29 cellular contexts compared by ENCODE assay signal in genomic region chr5:68838157-68838718, GRCh38.
"Had no signal": no experiment of that assay in that cellular context is flagged by ENCODE, and none has a peak within 500 bp of the region (broad histone marks: within the 10 kb centered on the region; RNA-seq: fewer than 3 reads in every experiment).

No MANE protein-coding gene starts in this region.

- H3K4me1 ChIP-seq: heart left ventricle, lower lobe of right lung, pancreas, tibial nerve, uterus had no signal

- H3K9me3 ChIP-seq: heart left ventricle, lower lobe of right lung, neutrophil, pancreas, prostate gland, sigmoid colon, tibial nerve, uterus had no signal

- H3K4me3 ChIP-seq: heart left ventricle, lower lobe of right lung, pancreas, prostate gland, sigmoid colon, tibial nerve, uterus had no signal

- H3K27ac ChIP-seq: heart left ventricle, lower lobe of right lung, neutrophil, pancreas, prostate gland, sigmoid colon, uterus had no signal

- H3K36me3 Mint-ChIP-seq: activated naive CD4-positive, alpha-beta T cell treated with anti-CD3 and anti-CD28 coated beads, Interleukin-2, amount 50 U/mL, for 24 hours had no signal

- H3K9me3 Mint-ChIP-seq: activated CD4-positive, alpha-beta T cell treated with anti-CD3 and anti-CD28 coated beads, Interleukin-2, amount 10 ng/mL, durations not matched to agents 7 days and 5 days; activated naive CD4-positive, alpha-beta T cell treated with anti-CD3 and anti-CD28 coated beads, Interleukin-2, amount 50 U/mL, for 24 hours; activated naive CD8-positive, alpha-beta T cell treated with anti-CD3 and anti-CD28 coated beads, Interleukin-2, amount 50 U/mL, for 24 hours; activated T-cell treated with anti-CD3 and anti-CD28 coated beads, Interleukin-2, amount 50 U/mL, for 4 hours; activated T-helper 17 cell treated with anti-CD3 and anti-CD28 coated beads, Interleukin-2, amount 50 U/mL, for 72 hours; nephron; stimulated activated naive B cell treated with anti-CD40 and anti-IgM and Interleukin-4, amounts not matched to agents 10 μg/mL and 1 μg/mL and 100 μg/mL, for 72 hours; T-helper 1 cell treated with Interleukin-12 subunit alpha and Interleukin-12 subunit beta and Interleukin-4 antibody, amounts not matched to agents 30 μg/mL and 1 μg/mL, for 36 hours had no signal

- H3K4me3 Mint-ChIP-seq: activated CD4-positive, alpha-beta memory T cell treated with anti-CD3 and anti-CD28 coated beads, Interleukin-2, amount 10 ng/mL, durations not matched to agents 7 days and 5 days; activated CD4-positive, alpha-beta T cell treated with anti-CD3 and anti-CD28 coated beads, Interleukin-2, amount 10 ng/mL, durations not matched to agents 7 days and 5 days; activated naive CD4-positive, alpha-beta T cell treated with anti-CD3 and anti-CD28 coated beads, Interleukin-2, amount 50 U/mL, for 24 hours; activated naive CD8-positive, alpha-beta T cell treated with anti-CD3 and anti-CD28 coated beads, Interleukin-2, amount 50 U/mL, for 24 hours; activated T-cell treated with anti-CD3 and anti-CD28 coated beads, Interleukin-2, amount 50 U/mL, for 4 hours; activated T-helper 17 cell treated with anti-CD3 and anti-CD28 coated beads, Interleukin-2, amount 50 U/mL, for 72 hours; nephron; stimulated activated naive B cell treated with anti-CD40 and anti-IgM and Interleukin-4, amounts not matched to agents 10 μg/mL and 1 μg/mL and 100 μg/mL, for 72 hours; T-helper 1 cell treated with Interleukin-12 subunit alpha and Interleukin-12 subunit beta and Interleukin-4 antibody, amounts not matched to agents 30 μg/mL and 1 μg/mL, for 36 hours had no signal

- ATAC-seq: activated naive CD8-positive, alpha-beta T cell treated with anti-CD3 and anti-CD28 coated beads, Interleukin-2, amount 50 U/mL, for 24 hours; activated T-cell treated with anti-CD3 and anti-CD28 coated beads, Interleukin-2, amount 50 U/mL, for 4 hours; activated T-helper 17 cell treated with anti-CD3 and anti-CD28 coated beads, Interleukin-2, amount 50 U/mL, for 72 hours; heart left ventricle; left lobe of liver; lower lobe of right lung; stimulated activated naive B cell treated with anti-CD40 and anti-IgM and Interleukin-4, amounts not matched to agents 10 μg/mL and 1 μg/mL and 100 μg/mL, for 72 hours had no signal

- DNase-seq: activated CD4-positive, alpha-beta memory T cell treated with anti-CD3 and anti-CD28 coated beads, Interleukin-2, amount 10 ng/mL, durations not matched to agents 7 days and 5 days; activated CD4-positive, alpha-beta T cell treated with anti-CD3 and anti-CD28 coated beads for 1 hour; activated CD4-positive, alpha-beta T cell treated with anti-CD3 and anti-CD28 coated beads, Interleukin-2, amount 10 ng/mL, durations not matched to agents 7 days and 5 days; activated gamma-delta T cell treated with Interleukin-2 at 50 U/mL for 16 hours; activated naive CD8-positive, alpha-beta T cell treated with anti-CD3 and anti-CD28 coated beads, Interleukin-2, amount 50 U/mL, for 24 hours; activated T-cell treated with anti-CD3 and anti-CD28 coated beads, Interleukin-2, amount 50 U/mL, for 4 hours; amygdala; effector CD8-positive, alpha-beta T cell; heart left ventricle; hypothalamus; lower lobe of right lung; mesendoderm; pancreas; retina; sigmoid colon; stimulated activated CD4-positive, alpha-beta T cell treated with anti-CD3 and anti-CD28 coated beads, Interleukin-15, amount 100 ng/mL, for 24 hours; stimulated activated CD4-positive, alpha-beta T cell treated with anti-CD3 and anti-CD28 coated beads, Interleukin-2, amount 100 ng/mL, for 24 hours; stimulated activated naive B cell treated with anti-CD40 and anti-IgM and Interleukin-4, amounts not matched to agents 10 μg/mL and 1 μg/mL and 100 μg/mL, for 72 hours; SW 1271; T-helper 9 cell; uterus had no signal

- H3K27ac Mint-ChIP-seq: activated CD4-positive, alpha-beta memory T cell treated with anti-CD3 and anti-CD28 coated beads, Interleukin-2, amount 10 ng/mL, durations not matched to agents 7 days and 5 days; activated CD4-positive, alpha-beta T cell treated with anti-CD3 and anti-CD28 coated beads, Interleukin-2, amount 10 ng/mL, durations not matched to agents 7 days and 5 days; activated naive CD4-positive, alpha-beta T cell treated with anti-CD3 and anti-CD28 coated beads, Interleukin-2, amount 50 U/mL, for 24 hours; activated naive CD8-positive, alpha-beta T cell treated with anti-CD3 and anti-CD28 coated beads, Interleukin-2, amount 50 U/mL, for 24 hours; activated T-helper 17 cell treated with anti-CD3 and anti-CD28 coated beads, Interleukin-2, amount 50 U/mL, for 72 hours; nephron; stimulated activated naive B cell treated with anti-CD40 and anti-IgM and Interleukin-4, amounts not matched to agents 10 μg/mL and 1 μg/mL and 100 μg/mL, for 72 hours; T-helper 1 cell treated with Interleukin-12 subunit alpha and Interleukin-12 subunit beta and Interleukin-4 antibody, amounts not matched to agents 30 μg/mL and 1 μg/mL, for 36 hours had no signal

- H3K27me3 Mint-ChIP-seq: activated CD4-positive, alpha-beta T cell treated with anti-CD3 and anti-CD28 coated beads, Interleukin-2, amount 10 ng/mL, durations not matched to agents 7 days and 5 days; activated naive CD4-positive, alpha-beta T cell treated with anti-CD3 and anti-CD28 coated beads, Interleukin-2, amount 50 U/mL, for 24 hours; activated naive CD8-positive, alpha-beta T cell treated with anti-CD3 and anti-CD28 coated beads, Interleukin-2, amount 50 U/mL, for 24 hours had no signal

- H3K36me3 ChIP-seq: heart left ventricle, lower lobe of right lung, neutrophil, pancreas, prostate gland, sigmoid colon, tibial nerve, uterus had no signal

- H3K4me1 Mint-ChIP-seq: activated CD4-positive, alpha-beta memory T cell treated with anti-CD3 and anti-CD28 coated beads, Interleukin-2, amount 10 ng/mL, durations not matched to agents 7 days and 5 days; activated CD4-positive, alpha-beta T cell treated with anti-CD3 and anti-CD28 coated beads, Interleukin-2, amount 10 ng/mL, durations not matched to agents 7 days and 5 days; activated naive CD4-positive, alpha-beta T cell treated with anti-CD3 and anti-CD28 coated beads, Interleukin-2, amount 50 U/mL, for 24 hours; activated naive CD8-positive, alpha-beta T cell treated with anti-CD3 and anti-CD28 coated beads, Interleukin-2, amount 50 U/mL, for 24 hours; activated T-helper 17 cell treated with anti-CD3 and anti-CD28 coated beads, Interleukin-2, amount 50 U/mL, for 72 hours; stimulated activated naive B cell treated with anti-CD40 and anti-IgM and Interleukin-4, amounts not matched to agents 10 μg/mL and 1 μg/mL and 100 μg/mL, for 72 hours had no signal
